9 cellular contexts compared by ENCODE assay signal in genomic region chr19:6092329-6093286, GRCh38. TPM values are rescaled to one million over a fixed set of nuclear protein-coding genes. Genes with fewer than 3 reads are reported as not detected.
DNase-seq lines count a peak whose midpoint lies in the region; ATAC-seq, FAIRE-seq and TF ChIP-seq lines count a peak whose summit lies in the region.
"Had no signal": no experiment of that assay in that cellular context is flagged by ENCODE, and none has a peak within 500 bp of the region (broad histone marks: within the 10 kb centered on the region; RNA-seq: fewer than 3 reads in every experiment).

No MANE protein-coding gene starts in this region.

- no TSS peak for BruUV-seq in HCT116 (replicated peaks; lab: Mats Ljungman, UMichigan)

- TF ChIP-seq CTCF in HCT116 (IDR thresholded peaks at IDR 0.05 in 2 of 3, conservative IDR thresholded peaks at IDR 0.05 in 1 of 3; ENCODE audit: borderline replicate concordance in 1 of 3, insufficient read depth in 1 of 3, low read depth in 2 of 3, low read length in 2 of 3) (peak in 1 of 3 experiments; percentile 4; a peak in 1 of 6 replicates), fibroblast of lung (conservative IDR thresholded peaks at IDR 0.05 in 1 of 2, IDR thresholded peaks at IDR 0.05 in 1 of 2; ENCODE audit: low read depth in 1 of 2, low read length in 2 of 2) (no peak)

- H3K27ac ChIP-seq in HCT116 (ENCODE audit: low read depth, low read length) (peak overlapping the region; percentile 33), fibroblast of lung (ENCODE audit: insufficient read depth, low read length) (peak overlapping the region; percentile 95), muscle layer of duodenum (ENCODE audit: low read length) (peak overlapping the region; percentile 80)

- no peaks in the 10 kb centered on the region for H3K9me2 ChIP-seq in HCT116 (ENCODE audit: insufficient read depth)

- H3K4me1 ChIP-seq in HCT116 (ENCODE audit: control insufficient read depth in 1 of 2, insufficient read depth in 2 of 2, low read length in 2 of 2) = peaks cover 31 to 45% of the 10 kb centered on the region in 2 experiments
- peaks cover 22% of the 10 kb centered on the region for H3K4me1 ChIP-seq in fibroblast of lung (ENCODE audit: control insufficient read depth, extremely low read depth, insufficient read depth, low read length)
- H3K4me1 ChIP-seq in muscle layer of duodenum (ENCODE audit: control insufficient read depth in 1 of 2, insufficient read depth in 2 of 2, low read length in 2 of 2) = peaks cover 10 to 47% of the 10 kb centered on the region in 2 donors

- H3K4me1 Mint-ChIP-seq in T-helper 2 cell treated with Interferon-gamma antibody and Interleukin-4, amounts not matched to agents 5 μg/mL and 100 μg/mL, for 36 hours (ENCODE audit: low read depth) = peaks cover 4% of the 10 kb centered on the region

- H3K4me3 Mint-ChIP-seq in T-helper 2 cell treated with Interferon-gamma antibody and Interleukin-4, amounts not matched to agents 5 μg/mL and 100 μg/mL, for 36 hours = no peak overlapping the region

- RAD21 ChIA-PET in HCT116 (lab: Charles Lee; ENCODE audit: low non-redundant PET in 1 of 2, low total read pairs in 2 of 2, uncharacterized antibody in 2 of 2, unreplicated experiment in 2 of 2) = interaction anchor here (0.7 to 0.9 kb wide), 2 partner anchors 31 to 33 kb away, joined by 3 read pairs; no protein-coding TSS in a partner anchor

- intact Hi-C loops in HCT116 (cut with micrococcal nuclease) = no loop called here

- H3K27me3 Mint-ChIP-seq in T-helper 2 cell treated with Interferon-gamma antibody and Interleukin-4, amounts not matched to agents 5 μg/mL and 100 μg/mL, for 36 hours (ENCODE audit: low read depth) = peaks cover 3% of the 10 kb centered on the region

- no peaks in the 10 kb centered on the region for H3K27me3 ChIP-seq in HCT116 (ENCODE audit: insufficient read depth, low read length)
- no peaks in the 10 kb centered on the region for H3K27me3 ChIP-seq in fibroblast of lung (ENCODE audit: control insufficient read depth, insufficient read depth, low read length)
- no peaks in the 10 kb centered on the region for H3K27me3 ChIP-seq in muscle layer of duodenum (ENCODE audit: low read depth, low read length)

- no peaks in the 10 kb centered on the region for H3K9me3 Mint-ChIP-seq in T-helper 2 cell treated with Interferon-gamma antibody and Interleukin-4, amounts not matched to agents 5 μg/mL and 100 μg/mL, for 36 hours

- H3K27ac Mint-ChIP-seq in T-helper 2 cell treated with Interferon-gamma antibody and Interleukin-4, amounts not matched to agents 5 μg/mL and 100 μg/mL, for 36 hours = no peak overlapping the region

- H3K9ac ChIP-seq in HCT116 (ENCODE audit: low read length) (peak overlapping the region; percentile 69), fibroblast of lung (ENCODE audit: insufficient read depth, low read length) (peak overlapping the region; percentile 72)

- H3K9me3 ChIP-seq in HCT116 (ENCODE audit: control insufficient read depth in 1 of 2, insufficient read depth in 1 of 2, low read depth in 1 of 2, low read length in 2 of 2) (no peaks in the 10 kb centered on the region), fibroblast of lung (ENCODE audit: control insufficient read depth, insufficient read depth, low read depth, low read length) (no peaks in the 10 kb centered on the region), muscle layer of duodenum (ENCODE audit: control insufficient read depth in 1 of 2, low read length in 2 of 2) (no peaks in the 10 kb centered on the region)

- no peaks in the 10 kb centered on the region for H3K36me3 Mint-ChIP-seq in T-helper 2 cell treated with Interferon-gamma antibody and Interleukin-4, amounts not matched to agents 5 μg/mL and 100 μg/mL, for 36 hours (ENCODE audit: low read depth)

- CTCF ChIA-PET in HCT116 (lab: Charles Lee) = interaction anchor here (0.9 to 1.0 kb wide), 2 partner anchors 45 to 288 kb away, joined by 3 read pairs; no protein-coding TSS in a partner anchor

- DNase-seq in HCT116 (ENCODE audit: low read depth, low spot score) (peak; percentile 48), RCC 7860 (ENCODE audit: low spot score) (peak; percentile 97), fibroblast of lung (ENCODE audit: low read depth in 2 of 2) (peak; percentile 71 to 90), SW 1271 (lab: John Stamatoyannopoulos, UW) (no peak)
- DNase-seq in activated CD4-positive, alpha-beta T cell treated with anti-CD3 and anti-CD28 coated beads, Interleukin-2, amount 50 U/mL, for 1 hour = no peak
- no peak for DNase-seq in T-helper 2 cell treated with Interferon-gamma antibody and Interleukin-4, amounts not matched to agents 5 μg/mL and 100 μg/mL, for 36 hours (ENCODE audit: low spot score)

- H3K36me3 ChIP-seq in HCT116 (ENCODE audit: control insufficient read depth in 1 of 2, insufficient read depth in 2 of 2, low read length in 2 of 2) = no peaks in the 10 kb centered on the region
- H3K36me3 ChIP-seq in fibroblast of lung (ENCODE audit: control insufficient read depth, insufficient read depth, low read length) = no peaks in the 10 kb centered on the region
- H3K36me3 ChIP-seq in muscle layer of duodenum (ENCODE audit: control insufficient read depth in 1 of 2, insufficient read depth in 2 of 2, low read length in 2 of 2) = no peaks in the 10 kb centered on the region

- H3K4me3 ChIP-seq in HCT116 (replicated peaks in 1 of 2; ENCODE audit: low read depth in 1 of 2, low read length in 2 of 2) (peak overlapping the region; percentile 33 to 54), fibroblast of lung (replicated peaks in 1 of 4; ENCODE audit: control extremely low read depth in 1 of 4, insufficient read depth in 1 of 4, low read depth in 3 of 4, low read length in 4 of 4) (peak overlapping the region; percentile 22 to 49 (median 38)), muscle layer of duodenum (ENCODE audit: low read depth in 1 of 2, low read length in 2 of 2) (peak overlapping the region; percentile 2 to 54)

- ATAC-seq in HCT116 = peak; percentile 71
- ATAC-seq in HG03095 (IDR thresholded peaks at IDR 0.05; ENCODE audit: unreplicated experiment) = no peak

- no peak overlapping the region for H2AFZ ChIP-seq in HCT116 (ENCODE audit: low read depth, low read length, poor library complexity, severe bottlenecking)
- H2AFZ ChIP-seq in fibroblast of lung (ENCODE audit: low read length) = peak overlapping the region; percentile 48

- TF ChIP-seq POLR2A in HCT116 (IDR thresholded peaks at IDR 0.05; ENCODE audit: borderline replicate concordance, extremely low read depth, insufficient read depth, insufficient read length) = peak; percentile 51

- FAIRE-seq in RCC 7860 (lab: Jason Lieb, UNC) = peak; percentile 84

- no peak for TF ChIP-seq RAD21 in HCT116 (IDR thresholded peaks at IDR 0.05; ENCODE audit: low read depth)

- H3K4me2 ChIP-seq in HCT116 (ENCODE audit: low read length) = peak overlapping the region; percentile 91
- peak overlapping the region; percentile 92 for H3K4me2 ChIP-seq in fibroblast of lung (ENCODE audit: extremely low read depth, insufficient read depth, low read length)

- POLR2A ChIA-PET in HCT116 (lab: Charles Lee) = interaction anchor here (0.8 to 0.9 kb wide), 2 partner anchors 13 to 16 kb away, joined by 3 to 6 read pairs; no protein-coding TSS in a partner anchor

- H4K20me1 ChIP-seq in HCT116 (ENCODE audit: insufficient read depth) = no peaks in the 10 kb centered on the region
- no peaks in the 10 kb centered on the region for H4K20me1 ChIP-seq in fibroblast of lung (ENCODE audit: control insufficient read depth, extremely low read depth, insufficient read depth, low read length)

- H3K79me2 ChIP-seq in HCT116 (ENCODE audit: insufficient read depth, low read length) = peaks cover 14% of the 10 kb centered on the region; the same call in 1 of the 2 replicates
- no peaks in the 10 kb centered on the region for H3K79me2 ChIP-seq in fibroblast of lung (ENCODE audit: control insufficient read depth, insufficient read depth, low read length)

TF ChIP-seq in HCT116, 20 proteins besides CTCF, POLR2A, EP300 and RAD21 (continues in another document):
- no peak for TF ChIP-seq FOSL1 (IDR thresholded peaks at IDR 0.05; ENCODE audit: low read depth)
- no peak for TF ChIP-seq EZH2phosphoT487 (IDR thresholded peaks at IDR 0.05; ENCODE audit: borderline replicate concordance)
- peak; percentile 97 for TF ChIP-seq MAX (IDR thresholded peaks at IDR 0.05)
- no peak for TF ChIP-seq SRF (IDR thresholded peaks at IDR 0.05; ENCODE audit: low read depth)
- TF ChIP-seq CEBPB (IDR thresholded peaks at IDR 0.05; ENCODE audit: low read depth) = no peak
- no peak for TF ChIP-seq EZH2 (IDR thresholded peaks at IDR 0.05)
- no peak for TF ChIP-seq TCF7L2 (IDR thresholded peaks at IDR 0.05; ENCODE audit: borderline replicate concordance, extremely low read depth, insufficient read depth, insufficient read length)
- TF ChIP-seq EGR1 (IDR thresholded peaks at IDR 0.05; ENCODE audit: low read depth) = no peak
- peak; percentile 21; the same call in 1 of the 2 replicates for TF ChIP-seq SP1 (IDR thresholded peaks at IDR 0.05; ENCODE audit: low read depth)

RNA-seq across cellular contexts. Expression of gene RFX2, which starts 17.7 kb away (rescaled TPM):
- total RNA-seq in HCT116 (2021; ENCODE audit: unreplicated experiment) = 13.7 TPM
- polyA plus RNA-seq in HCT116 (2012) = 9.8 and 9.9 TPM in 2 replicates
- total RNA-seq in fibroblast of lung = 5.9 and 9.6 TPM in 2 replicates
- polyA plus RNA-seq in fibroblast of lung = 2.5 and 4.4 TPM in 2 replicates
- polyA plus RNA-seq in fibroblast of lung (2012) = 3.6 and 4.7 TPM in 2 replicates
- 21.3 and 23.8 TPM in 2 replicates for polyA minus RNA-seq in fibroblast of lung (ENCODE audit: low replicate concordance)

RNA-seq across cellular contexts. Expression of gene ACSBG2, which starts 42.9 kb away (rescaled TPM):
- total RNA-seq in HCT116 (2021; ENCODE audit: unreplicated experiment) (0.37 TPM), fibroblast of lung (not detected in 2 replicates)
- 0.40 and 0.86 TPM in 2 replicates for polyA plus RNA-seq in HCT116 (2012)
- not detected in 2 replicates for polyA plus RNA-seq in fibroblast of lung
- not detected in 2 replicates for polyA plus RNA-seq in fibroblast of lung (2012)
- not detected in 2 replicates for polyA minus RNA-seq in fibroblast of lung (ENCODE audit: low replicate concordance)
- total RNA-seq: T-helper 1 cell treated with Interleukin-12 subunit alpha and Interleukin-12 subunit beta and Interleukin-4 antibody, amounts not matched to agents 30 ng/mL and 1 ng/mL, for 36 hours had no signal

Comparison
In these comparisons a context has a peak if more than half of its experiments do, and no peak if none do; other contexts are left out.
1. DNase-seq: peak in HCT116 (single experiment), RCC 7860 (single experiment) and fibroblast of lung (2 of 2); none in SW 1271 (0 of 2), activated CD4-positive, alpha-beta T cell treated with anti-CD3 and anti-CD28 coated beads, Interleukin-2, amount 50 U/mL, for 1 hour (single experiment) and T-helper 2 cell treated with Interferon-gamma antibody and Interleukin-4, amounts not matched to agents 5 μg/mL and 100 μg/mL, for 36 hours (single experiment).
2. H3K27ac ChIP-seq: peak in every context shown above with its lines; median percentile 95 in fibroblast of lung; 80 in muscle layer of duodenum; 33 in HCT116.
3. Peak in every context shown above with its lines, with median percentiles within 50 percentile points of each other: H3K4me3 ChIP-seq.